ENCODE assay signal across 1 cellular context in the genomic region with DNA sequence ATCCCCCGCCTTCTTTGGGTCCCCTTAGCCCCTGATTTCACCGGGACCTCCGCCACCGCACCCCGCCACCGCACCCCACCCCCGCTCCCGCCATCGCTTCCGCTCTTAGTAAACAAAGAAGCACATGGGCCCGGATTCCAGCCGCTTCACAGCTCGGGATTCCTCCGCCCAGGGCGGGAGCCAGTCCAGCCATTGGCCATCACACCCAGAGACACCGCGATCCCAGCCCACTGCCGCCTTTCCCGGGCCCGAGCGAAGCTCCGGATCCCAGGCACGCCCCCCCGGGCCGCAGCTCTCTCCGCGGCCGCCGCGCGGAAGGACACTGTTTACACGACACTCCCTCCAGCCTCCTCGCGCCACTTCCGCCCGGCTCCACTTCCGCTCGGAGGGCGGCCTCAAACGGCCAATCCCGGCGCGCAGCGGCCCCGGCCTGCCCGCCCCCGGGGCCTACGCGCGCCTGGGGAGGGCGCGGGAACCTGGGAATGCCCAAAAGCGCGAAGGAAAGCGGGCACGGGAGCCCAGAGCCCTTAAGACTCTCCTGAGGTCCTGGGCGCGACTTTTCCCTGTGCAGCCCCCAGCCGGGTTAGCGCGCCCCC.
TF ChIP-seq lines count a peak whose summit lies in the region.

No MANE protein-coding gene starts in this region.

TF ChIP-seq in HepG2, 621 proteins besides CTCF, POLR2A, EP300 and RAD21 (continued from another document and continues in another):
- TF ChIP-seq, protein P1, sequence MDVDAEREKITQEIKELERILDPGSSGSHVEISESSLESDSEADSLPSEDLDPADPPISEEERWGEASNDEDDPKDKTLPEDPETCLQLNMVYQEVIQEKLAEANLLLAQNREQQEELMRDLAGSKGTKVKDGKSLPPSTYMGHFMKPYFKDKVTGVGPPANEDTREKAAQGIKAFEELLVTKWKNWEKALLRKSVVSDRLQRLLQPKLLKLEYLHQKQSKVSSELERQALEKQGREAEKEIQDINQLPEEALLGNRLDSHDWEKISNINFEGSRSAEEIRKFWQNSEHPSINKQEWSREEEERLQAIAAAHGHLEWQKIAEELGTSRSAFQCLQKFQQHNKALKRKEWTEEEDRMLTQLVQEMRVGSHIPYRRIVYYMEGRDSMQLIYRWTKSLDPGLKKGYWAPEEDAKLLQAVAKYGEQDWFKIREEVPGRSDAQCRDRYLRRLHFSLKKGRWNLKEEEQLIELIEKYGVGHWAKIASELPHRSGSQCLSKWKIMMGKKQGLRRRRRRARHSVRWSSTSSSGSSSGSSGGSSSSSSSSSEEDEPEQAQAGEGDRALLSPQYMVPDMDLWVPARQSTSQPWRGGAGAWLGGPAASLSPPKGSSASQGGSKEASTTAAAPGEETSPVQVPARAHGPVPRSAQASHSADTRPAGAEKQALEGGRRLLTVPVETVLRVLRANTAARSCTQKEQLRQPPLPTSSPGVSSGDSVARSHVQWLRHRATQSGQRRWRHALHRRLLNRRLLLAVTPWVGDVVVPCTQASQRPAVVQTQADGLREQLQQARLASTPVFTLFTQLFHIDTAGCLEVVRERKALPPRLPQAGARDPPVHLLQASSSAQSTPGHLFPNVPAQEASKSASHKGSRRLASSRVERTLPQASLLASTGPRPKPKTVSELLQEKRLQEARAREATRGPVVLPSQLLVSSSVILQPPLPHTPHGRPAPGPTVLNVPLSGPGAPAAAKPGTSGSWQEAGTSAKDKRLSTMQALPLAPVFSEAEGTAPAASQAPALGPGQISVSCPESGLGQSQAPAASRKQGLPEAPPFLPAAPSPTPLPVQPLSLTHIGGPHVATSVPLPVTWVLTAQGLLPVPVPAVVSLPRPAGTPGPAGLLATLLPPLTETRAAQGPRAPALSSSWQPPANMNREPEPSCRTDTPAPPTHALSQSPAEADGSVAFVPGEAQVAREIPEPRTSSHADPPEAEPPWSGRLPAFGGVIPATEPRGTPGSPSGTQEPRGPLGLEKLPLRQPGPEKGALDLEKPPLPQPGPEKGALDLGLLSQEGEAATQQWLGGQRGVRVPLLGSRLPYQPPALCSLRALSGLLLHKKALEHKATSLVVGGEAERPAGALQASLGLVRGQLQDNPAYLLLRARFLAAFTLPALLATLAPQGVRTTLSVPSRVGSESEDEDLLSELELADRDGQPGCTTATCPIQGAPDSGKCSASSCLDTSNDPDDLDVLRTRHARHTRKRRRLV (CRISPR knock-in tag; IDR thresholded peaks at IDR 0.05) = no peak
- TF ChIP-seq, protein P2, sequence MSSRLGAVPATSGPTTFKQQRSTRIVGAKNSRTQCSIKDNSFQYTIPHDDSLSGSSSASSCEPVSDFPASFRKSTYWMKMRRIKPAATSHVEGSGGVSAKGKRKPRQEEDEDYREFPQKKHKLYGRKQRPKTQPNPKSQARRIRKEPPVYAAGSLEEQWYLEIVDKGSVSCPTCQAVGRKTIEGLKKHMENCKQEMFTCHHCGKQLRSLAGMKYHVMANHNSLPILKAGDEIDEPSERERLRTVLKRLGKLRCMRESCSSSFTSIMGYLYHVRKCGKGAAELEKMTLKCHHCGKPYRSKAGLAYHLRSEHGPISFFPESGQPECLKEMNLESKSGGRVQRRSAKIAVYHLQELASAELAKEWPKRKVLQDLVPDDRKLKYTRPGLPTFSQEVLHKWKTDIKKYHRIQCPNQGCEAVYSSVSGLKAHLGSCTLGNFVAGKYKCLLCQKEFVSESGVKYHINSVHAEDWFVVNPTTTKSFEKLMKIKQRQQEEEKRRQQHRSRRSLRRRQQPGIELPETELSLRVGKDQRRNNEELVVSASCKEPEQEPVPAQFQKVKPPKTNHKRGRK (CRISPR knock-in tag; IDR thresholded peaks at IDR 0.05) = no peak
- TF ChIP-seq JDP2 (CRISPR knock-in tag; IDR thresholded peaks at IDR 0.05; ENCODE audit: borderline replicate concordance) (no peak), ZC3H4 (CRISPR knock-in tag; IDR thresholded peaks at IDR 0.05; ENCODE audit: borderline replicate concordance) (no peak), TAF15 (IDR thresholded peaks at IDR 0.05; ENCODE audit: low read depth, low read length, poor library complexity, severe bottlenecking) (no peak), NFIB (CRISPR knock-in tag; IDR thresholded peaks at IDR 0.05; ENCODE audit: borderline replicate concordance) (no peak), GATAD1 (CRISPR knock-in tag; IDR thresholded peaks at IDR 0.05) (peak; percentile 90), ZBTB21 (CRISPR knock-in tag; IDR thresholded peaks at IDR 0.05) (no peak), MBD4 (IDR thresholded peaks at IDR 0.05; ENCODE audit: borderline replicate concordance, low read length) (no peak), HHEX (CRISPR knock-in tag; IDR thresholded peaks at IDR 0.05) (no peak), NFIC (IDR thresholded peaks at IDR 0.05; ENCODE audit: low read length) (0 out of 2 replicates have a peak, but pooled peaks have one; percentile 34), SMAD1 (CRISPR knock-in tag; IDR thresholded peaks at IDR 0.05; ENCODE audit: borderline replicate concordance, low read depth) (no peak; the same call in 1 of the 2 replicates), GATAD2A (CRISPR knock-in tag; IDR thresholded peaks at IDR 0.05) (peak; percentile 44), ZNF468 (CRISPR knock-in tag; IDR thresholded peaks at IDR 0.05) (no peak), ZNF777 (CRISPR knock-in tag; IDR thresholded peaks at IDR 0.05) (no peak), KLF9 (CRISPR knock-in tag; IDR thresholded peaks at IDR 0.05; ENCODE audit: low read depth) (peak; percentile 99), SPEN (CRISPR knock-in tag; IDR thresholded peaks at IDR 0.05; ENCODE audit: low read depth) (peak; percentile 97), ASH2L (IDR thresholded peaks at IDR 0.05; ENCODE audit: insufficient read length, low read depth, low read length) (peak; percentile 89), PRPF4 (IDR thresholded peaks at IDR 0.05; ENCODE audit: low read depth, low read length, poor library complexity, severe bottlenecking) (no peak), CAMTA2 (CRISPR knock-in tag; IDR thresholded peaks at IDR 0.05; ENCODE audit: borderline replicate concordance) (no peak), NFYC (CRISPR knock-in tag; IDR thresholded peaks at IDR 0.05) (peak; percentile 84), ATM (IDR thresholded peaks at IDR 0.05; ENCODE audit: borderline replicate concordance) (no peak)
- TF ChIP-seq, protein P3, sequence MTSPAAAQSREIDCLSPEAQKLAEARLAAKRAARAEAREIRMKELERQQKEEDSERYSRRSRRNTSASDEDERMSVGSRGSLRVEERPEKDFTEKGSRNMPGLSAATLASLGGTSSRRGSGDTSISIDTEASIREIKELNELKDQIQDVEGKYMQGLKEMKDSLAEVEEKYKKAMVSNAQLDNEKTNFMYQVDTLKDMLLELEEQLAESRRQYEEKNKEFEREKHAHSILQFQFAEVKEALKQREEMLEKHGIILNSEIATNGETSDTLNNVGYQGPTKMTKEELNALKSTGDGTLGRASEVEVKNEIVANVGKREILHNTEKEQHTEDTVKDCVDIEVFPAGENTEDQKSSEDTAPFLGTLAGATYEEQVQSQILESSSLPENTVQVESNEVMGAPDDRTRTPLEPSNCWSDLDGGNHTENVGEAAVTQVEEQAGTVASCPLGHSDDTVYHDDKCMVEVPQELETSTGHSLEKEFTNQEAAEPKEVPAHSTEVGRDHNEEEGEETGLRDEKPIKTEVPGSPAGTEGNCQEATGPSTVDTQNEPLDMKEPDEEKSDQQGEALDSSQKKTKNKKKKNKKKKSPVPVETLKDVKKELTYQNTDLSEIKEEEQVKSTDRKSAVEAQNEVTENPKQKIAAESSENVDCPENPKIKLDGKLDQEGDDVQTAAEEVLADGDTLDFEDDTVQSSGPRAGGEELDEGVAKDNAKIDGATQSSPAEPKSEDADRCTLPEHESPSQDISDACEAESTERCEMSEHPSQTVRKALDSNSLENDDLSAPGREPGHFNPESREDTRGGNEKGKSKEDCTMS (CRISPR knock-in tag; conservative IDR thresholded peaks at IDR 0.05) = no peak
- TF ChIP-seq, protein P4, sequence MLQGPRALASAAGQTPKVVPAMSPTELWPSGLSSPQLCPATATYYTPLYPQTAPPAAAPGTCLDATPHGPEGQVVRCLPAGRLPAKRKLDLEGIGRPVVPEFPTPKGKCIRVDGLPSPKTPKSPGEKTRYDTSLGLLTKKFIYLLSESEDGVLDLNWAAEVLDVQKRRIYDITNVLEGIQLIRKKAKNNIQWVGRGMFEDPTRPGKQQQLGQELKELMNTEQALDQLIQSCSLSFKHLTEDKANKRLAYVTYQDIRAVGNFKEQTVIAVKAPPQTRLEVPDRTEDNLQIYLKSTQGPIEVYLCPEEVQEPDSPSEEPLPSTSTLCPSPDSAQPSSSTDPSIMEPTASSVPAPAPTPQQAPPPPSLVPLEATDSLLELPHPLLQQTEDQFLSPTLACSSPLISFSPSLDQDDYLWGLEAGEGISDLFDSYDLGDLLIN (CRISPR knock-in tag; IDR thresholded peaks at IDR 0.05; ENCODE audit: borderline replicate concordance) = no peak
- TF ChIP-seq, protein P5, sequence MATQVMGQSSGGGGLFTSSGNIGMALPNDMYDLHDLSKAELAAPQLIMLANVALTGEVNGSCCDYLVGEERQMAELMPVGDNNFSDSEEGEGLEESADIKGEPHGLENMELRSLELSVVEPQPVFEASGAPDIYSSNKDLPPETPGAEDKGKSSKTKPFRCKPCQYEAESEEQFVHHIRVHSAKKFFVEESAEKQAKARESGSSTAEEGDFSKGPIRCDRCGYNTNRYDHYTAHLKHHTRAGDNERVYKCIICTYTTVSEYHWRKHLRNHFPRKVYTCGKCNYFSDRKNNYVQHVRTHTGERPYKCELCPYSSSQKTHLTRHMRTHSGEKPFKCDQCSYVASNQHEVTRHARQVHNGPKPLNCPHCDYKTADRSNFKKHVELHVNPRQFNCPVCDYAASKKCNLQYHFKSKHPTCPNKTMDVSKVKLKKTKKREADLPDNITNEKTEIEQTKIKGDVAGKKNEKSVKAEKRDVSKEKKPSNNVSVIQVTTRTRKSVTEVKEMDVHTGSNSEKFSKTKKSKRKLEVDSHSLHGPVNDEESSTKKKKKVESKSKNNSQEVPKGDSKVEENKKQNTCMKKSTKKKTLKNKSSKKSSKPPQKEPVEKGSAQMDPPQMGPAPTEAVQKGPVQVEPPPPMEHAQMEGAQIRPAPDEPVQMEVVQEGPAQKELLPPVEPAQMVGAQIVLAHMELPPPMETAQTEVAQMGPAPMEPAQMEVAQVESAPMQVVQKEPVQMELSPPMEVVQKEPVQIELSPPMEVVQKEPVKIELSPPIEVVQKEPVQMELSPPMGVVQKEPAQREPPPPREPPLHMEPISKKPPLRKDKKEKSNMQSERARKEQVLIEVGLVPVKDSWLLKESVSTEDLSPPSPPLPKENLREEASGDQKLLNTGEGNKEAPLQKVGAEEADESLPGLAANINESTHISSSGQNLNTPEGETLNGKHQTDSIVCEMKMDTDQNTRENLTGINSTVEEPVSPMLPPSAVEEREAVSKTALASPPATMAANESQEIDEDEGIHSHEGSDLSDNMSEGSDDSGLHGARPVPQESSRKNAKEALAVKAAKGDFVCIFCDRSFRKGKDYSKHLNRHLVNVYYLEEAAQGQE (IDR thresholded peaks at IDR 0.05; ENCODE audit: borderline replicate concordance in 1 of 2, low read depth in 1 of 2, low read length in 2 of 2) = no peak; a peak in 1 of 4 replicates
- TF ChIP-seq, protein P6, sequence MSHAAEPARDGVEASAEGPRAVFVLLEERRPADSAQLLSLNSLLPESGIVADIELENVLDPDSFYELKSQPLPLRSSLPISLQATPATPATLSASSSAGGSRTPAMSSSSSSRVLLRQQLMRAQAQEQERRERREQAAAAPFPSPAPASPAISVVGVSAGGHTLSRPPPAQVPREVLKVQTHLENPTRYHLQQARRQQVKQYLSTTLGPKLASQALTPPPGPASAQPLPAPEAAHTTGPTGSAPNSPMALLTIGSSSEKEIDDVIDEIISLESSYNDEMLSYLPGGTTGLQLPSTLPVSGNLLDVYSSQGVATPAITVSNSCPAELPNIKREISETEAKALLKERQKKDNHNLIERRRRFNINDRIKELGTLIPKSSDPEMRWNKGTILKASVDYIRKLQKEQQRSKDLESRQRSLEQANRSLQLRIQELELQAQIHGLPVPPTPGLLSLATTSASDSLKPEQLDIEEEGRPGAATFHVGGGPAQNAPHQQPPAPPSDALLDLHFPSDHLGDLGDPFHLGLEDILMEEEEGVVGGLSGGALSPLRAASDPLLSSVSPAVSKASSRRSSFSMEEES (CRISPR knock-in tag; IDR thresholded peaks at IDR 0.05) = peak; percentile 43; the same call in 1 of the 2 replicates
- TF ChIP-seq, protein P7, sequence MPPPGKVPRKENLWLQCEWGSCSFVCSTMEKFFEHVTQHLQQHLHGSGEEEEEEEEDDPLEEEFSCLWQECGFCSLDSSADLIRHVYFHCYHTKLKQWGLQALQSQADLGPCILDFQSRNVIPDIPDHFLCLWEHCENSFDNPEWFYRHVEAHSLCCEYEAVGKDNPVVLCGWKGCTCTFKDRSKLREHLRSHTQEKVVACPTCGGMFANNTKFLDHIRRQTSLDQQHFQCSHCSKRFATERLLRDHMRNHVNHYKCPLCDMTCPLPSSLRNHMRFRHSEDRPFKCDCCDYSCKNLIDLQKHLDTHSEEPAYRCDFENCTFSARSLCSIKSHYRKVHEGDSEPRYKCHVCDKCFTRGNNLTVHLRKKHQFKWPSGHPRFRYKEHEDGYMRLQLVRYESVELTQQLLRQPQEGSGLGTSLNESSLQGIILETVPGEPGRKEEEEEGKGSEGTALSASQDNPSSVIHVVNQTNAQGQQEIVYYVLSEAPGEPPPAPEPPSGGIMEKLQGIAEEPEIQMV (CRISPR knock-in tag; IDR thresholded peaks at IDR 0.05; ENCODE audit: low read depth) = peak; percentile 71
- TF ChIP-seq, protein P8, sequence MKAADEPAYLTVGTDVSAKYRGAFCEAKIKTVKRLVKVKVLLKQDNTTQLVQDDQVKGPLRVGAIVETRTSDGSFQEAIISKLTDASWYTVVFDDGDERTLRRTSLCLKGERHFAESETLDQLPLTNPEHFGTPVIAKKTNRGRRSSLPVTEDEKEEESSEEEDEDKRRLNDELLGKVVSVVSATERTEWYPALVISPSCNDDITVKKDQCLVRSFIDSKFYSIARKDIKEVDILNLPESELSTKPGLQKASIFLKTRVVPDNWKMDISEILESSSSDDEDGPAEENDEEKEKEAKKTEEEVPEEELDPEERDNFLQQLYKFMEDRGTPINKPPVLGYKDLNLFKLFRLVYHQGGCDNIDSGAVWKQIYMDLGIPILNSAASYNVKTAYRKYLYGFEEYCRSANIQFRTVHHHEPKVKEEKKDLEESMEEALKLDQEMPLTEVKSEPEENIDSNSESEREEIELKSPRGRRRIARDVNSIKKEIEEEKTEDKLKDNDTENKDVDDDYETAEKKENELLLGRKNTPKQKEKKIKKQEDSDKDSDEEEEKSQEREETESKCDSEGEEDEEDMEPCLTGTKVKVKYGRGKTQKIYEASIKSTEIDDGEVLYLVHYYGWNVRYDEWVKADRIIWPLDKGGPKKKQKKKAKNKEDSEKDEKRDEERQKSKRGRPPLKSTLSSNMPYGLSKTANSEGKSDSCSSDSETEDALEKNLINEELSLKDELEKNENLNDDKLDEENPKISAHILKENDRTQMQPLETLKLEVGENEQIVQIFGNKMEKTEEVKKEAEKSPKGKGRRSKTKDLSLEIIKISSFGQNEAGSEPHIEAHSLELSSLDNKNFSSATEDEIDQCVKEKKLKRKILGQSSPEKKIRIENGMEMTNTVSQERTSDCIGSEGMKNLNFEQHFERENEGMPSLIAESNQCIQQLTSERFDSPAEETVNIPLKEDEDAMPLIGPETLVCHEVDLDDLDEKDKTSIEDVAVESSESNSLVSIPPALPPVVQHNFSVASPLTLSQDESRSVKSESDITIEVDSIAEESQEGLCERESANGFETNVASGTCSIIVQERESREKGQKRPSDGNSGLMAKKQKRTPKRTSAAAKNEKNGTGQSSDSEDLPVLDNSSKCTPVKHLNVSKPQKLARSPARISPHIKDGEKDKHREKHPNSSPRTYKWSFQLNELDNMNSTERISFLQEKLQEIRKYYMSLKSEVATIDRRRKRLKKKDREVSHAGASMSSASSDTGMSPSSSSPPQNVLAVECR (CRISPR knock-in tag; IDR thresholded peaks at IDR 0.05; ENCODE audit: borderline replicate concordance) = peak; percentile 96
